In genomic region chr11:16897460-16898061, GRCh38 we compare ENCODE assay signal across 10 cellular contexts.
DNase-seq lines count a peak whose midpoint lies in the region; TF ChIP-seq lines count a peak whose summit lies in the region.
"Had no signal": no experiment of that assay in that cellular context is flagged by ENCODE, and none has a peak within 500 bp of the region (broad histone marks: within the 10 kb centered on the region; RNA-seq: fewer than 3 reads in every experiment).

No MANE protein-coding gene starts in this region.

- H3K4me1 ChIP-seq in left ventricle myocardium inferior (peaks cover 70% of the 10 kb centered on the region), subcutaneous abdominal adipose tissue (ENCODE audit: control insufficient read depth in 5 of 5, insufficient read depth in 5 of 5, low read length in 5 of 5) (peaks cover 0 to 52% (median 5%) of the 10 kb centered on the region in 5 donors)

- peaks cover 0 to 4% (median 0%) of the 10 kb centered on the region in 5 experiments for H3K9me3 Mint-ChIP-seq in brain

- H3K4me3 ChIP-seq in left ventricle myocardium inferior (no peak overlapping the region), subcutaneous abdominal adipose tissue (ENCODE audit: low read depth in 1 of 5, low read length in 5 of 5) (peak overlapping the region in 1 of 5 donors; percentile 7)
- H3K4me3 ChIP-seq: esophagus squamous epithelium had no signal

- H3K4me1 Mint-ChIP-seq in brain = peaks cover 55% of the 10 kb centered on the region

- H3K4me3 Mint-ChIP-seq in brain = peak overlapping the region; percentile 49 to 72 (median 59)
- H3K4me3 Mint-ChIP-seq: B cell had no signal

- no peak for DNase-seq in left ventricle myocardium inferior
- no peak for DNase-seq in cardiac septum (ENCODE audit: low spot score)
- DNase-seq in NCI-H2107 treated with DMSO at 0.1 percent for 48 hours (lab: John Stamatoyannopoulos, UW; ENCODE audit: unreplicated experiment) = peak; percentile 99
- no peak for DNase-seq in stimulated activated CD8-positive, alpha-beta memory T cell treated with anti-CD3 and anti-CD28 coated beads, Interleukin-4, amount 100 ng/mL, for 48 hours
- no peak for DNase-seq in stimulated activated naive CD4-positive, alpha-beta T cell treated with Interleukin-2 at 50 U/mL for 16 hours (lab: John Stamatoyannopoulos, UW)
- no peak for DNase-seq in GOT3 (lab: John Stamatoyannopoulos, UW)
- DNase-seq: esophagus squamous epithelium had no signal

- H3K27me3 ChIP-seq in left ventricle myocardium inferior (ENCODE audit: low read depth) (no peaks in the 10 kb centered on the region), subcutaneous abdominal adipose tissue (ENCODE audit: control insufficient read depth in 5 of 5, insufficient read depth in 4 of 5, low read length in 5 of 5) (peaks cover 0 to 2% (median 0%) of the 10 kb centered on the region in 5 donors)
- H3K27me3 ChIP-seq: esophagus squamous epithelium had no signal

- no peaks in the 10 kb centered on the region for H3K36me3 Mint-ChIP-seq in brain

- no peak overlapping the region for H3K9ac ChIP-seq in subcutaneous abdominal adipose tissue (ENCODE audit: low read length in 5 of 5)

- H3K27me3 Mint-ChIP-seq in brain = peaks cover 3% of the 10 kb centered on the region
- H3K27me3 Mint-ChIP-seq: B cell had no signal

- H3K27ac Mint-ChIP-seq in brain = peak overlapping the region in 4 of 5 experiments; percentile 42 to 91 (median 82)
- H3K27ac Mint-ChIP-seq: B cell had no signal

- H3K27ac ChIP-seq in left ventricle myocardium inferior (replicated peaks) (peak overlapping the region; percentile 23), subcutaneous abdominal adipose tissue (ENCODE audit: low read depth, low read length) (peak overlapping the region; percentile 19)

- H3K9me3 ChIP-seq in left ventricle myocardium inferior (replicated peaks) = no peaks in the 10 kb centered on the region
- H3K9me3 ChIP-seq in subcutaneous abdominal adipose tissue (ENCODE audit: control insufficient read depth in 5 of 5, low read length in 5 of 5) = no peaks in the 10 kb centered on the region
- H3K9me3 ChIP-seq: esophagus squamous epithelium had no signal

- intact Hi-C loops in left ventricle myocardium inferior (cut with micrococcal nuclease) = no loop called here
- intact Hi-C loops in cardiac septum (cut with DNase I) = no loop called here

- no peaks in the 10 kb centered on the region for H3K36me3 ChIP-seq in left ventricle myocardium inferior
- H3K36me3 ChIP-seq in subcutaneous abdominal adipose tissue (ENCODE audit: control insufficient read depth in 5 of 5, insufficient read depth in 5 of 5, low read length in 5 of 5) = no peaks in the 10 kb centered on the region
- H3K36me3 ChIP-seq: esophagus squamous epithelium had no signal

- TF ChIP-seq CTCF in left ventricle myocardium inferior (IDR thresholded peaks at IDR 0.05; ENCODE audit: borderline replicate concordance) = no peak
- no peak for TF ChIP-seq CTCF in brain (conservative IDR thresholded peaks at IDR 0.05)
